Comparison of ENCODE assay signal across 30 cellular contexts in the genomic region with DNA sequence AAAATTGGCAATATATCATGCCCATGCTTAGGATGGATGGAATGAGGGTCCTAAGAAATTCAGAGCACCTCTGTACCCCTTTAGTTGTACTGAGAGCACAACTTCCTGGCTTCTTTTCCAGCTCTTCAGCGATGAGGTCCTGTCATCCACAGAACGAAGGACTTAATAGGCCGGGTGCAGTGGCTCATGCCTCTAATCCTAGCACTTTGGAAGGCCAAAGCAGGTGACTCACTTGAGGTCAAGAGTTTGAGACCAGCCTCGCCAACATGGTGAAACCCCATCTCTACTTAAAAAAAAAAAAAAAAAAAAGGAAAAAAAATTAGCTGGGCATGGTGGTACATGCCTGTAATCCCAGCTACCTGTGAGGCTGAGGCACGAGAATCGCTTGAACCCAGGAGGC.
"Had no signal": no experiment of that assay in that cellular context is flagged by ENCODE, and none has a peak within 500 bp of the region (broad histone marks: within the 10 kb centered on the region; RNA-seq: fewer than 3 reads in every experiment).

No MANE protein-coding gene starts in this region.

- H3K36me3 ChIP-seq: ascending aorta, breast epithelium, gastrocnemius medialis, heart left ventricle had no signal

- H3K4me1 Mint-ChIP-seq: activated CD4-positive, alpha-beta T cell treated with anti-CD3 and anti-CD28 coated beads, Interleukin-2, amount 10 ng/mL, durations not matched to agents 7 days and 5 days; activated naive CD4-positive, alpha-beta T cell treated with anti-CD3 and anti-CD28 coated beads, Interleukin-2, amount 10 ng/mL, durations not matched to agents 7 days and 5 days; activated naive CD8-positive, alpha-beta T cell treated with anti-CD3 and anti-CD28 coated beads, Interleukin-2, amount 10 ng/mL, durations not matched to agents 7 days and 5 days; central memory CD8-positive, alpha-beta T cell; endodermal cell; WTC11 had no signal

- DNase-seq: activated CD4-positive, alpha-beta memory T cell treated with anti-CD3 and anti-CD28 coated beads, Interleukin-2, amount 10 ng/mL, durations not matched to agents 7 days and 5 days; activated CD4-positive, alpha-beta T cell treated with anti-CD3 and anti-CD28 coated beads for 1 hour; activated CD4-positive, alpha-beta T cell treated with anti-CD3 and anti-CD28 coated beads for 4 hours; activated CD4-positive, alpha-beta T cell treated with anti-CD3 and anti-CD28 coated beads, Interleukin-2, amount 10 ng/mL, durations not matched to agents 7 days and 5 days; activated CD4-positive, alpha-beta T cell treated with anti-CD3 and anti-CD28 coated beads, Interleukin-2, amount 50 U/mL, for 4 hours; activated CD8-positive, alpha-beta memory T cell treated with anti-CD3 and anti-CD28 coated beads, Interleukin-2, amount 50 U/mL, for 48 hours; activated gamma-delta T cell; activated naive CD4-positive, alpha-beta T cell; activated naive CD4-positive, alpha-beta T cell treated with anti-CD3 and anti-CD28 coated beads, Interleukin-2, amount 10 ng/mL, durations not matched to agents 7 days and 5 days; activated naive CD8-positive, alpha-beta T cell treated with anti-CD3 and anti-CD28 coated beads, Interleukin-2, amount 10 ng/mL, durations not matched to agents 7 days and 5 days; activated T-cell treated with anti-CD3 and anti-CD28 coated beads for 4 hours; activated T-cell treated with anti-CD3 and anti-CD28 coated beads, Interleukin-2, amount 50 U/mL, for 24 hours; activated T-cell treated with anti-CD3 and anti-CD28 coated beads, Interleukin-2, amount 50 U/mL, for 72 hours; dorsolateral prefrontal cortex; effector memory CD4-positive, alpha-beta T cell; endodermal cell; gastrocnemius medialis; glutamatergic neuron; heart left ventricle; T-helper 2 cell had no signal

- H3K4me1 ChIP-seq: ascending aorta, foreskin keratinocyte, gastrocnemius medialis, heart left ventricle had no signal

- ATAC-seq: activated naive CD4-positive, alpha-beta T cell treated with anti-CD3 and anti-CD28 coated beads, Interleukin-2, amount 50 U/mL, for 72 hours; activated T-cell treated with anti-CD3 and anti-CD28 coated beads, Interleukin-2, amount 50 U/mL, for 72 hours; esophagus mucosa; foreskin keratinocyte; gastrocnemius medialis; heart left ventricle; WTC11 had no signal

- H3K4me3 ChIP-seq: ascending aorta, breast epithelium, coronary artery, dorsolateral prefrontal cortex, gastrocnemius medialis, heart left ventricle had no signal

- H3K36me3 Mint-ChIP-seq: activated naive CD4-positive, alpha-beta T cell treated with anti-CD3 and anti-CD28 coated beads, Interleukin-2, amount 10 ng/mL, durations not matched to agents 7 days and 5 days; activated naive CD8-positive, alpha-beta T cell treated with anti-CD3 and anti-CD28 coated beads, Interleukin-2, amount 10 ng/mL, durations not matched to agents 7 days and 5 days; brain; WTC11 had no signal

- H3K27ac ChIP-seq: ascending aorta, breast epithelium, coronary artery, dorsolateral prefrontal cortex, gastrocnemius medialis, heart left ventricle had no signal

- H3K27me3 ChIP-seq: ascending aorta, breast epithelium, dorsolateral prefrontal cortex, foreskin keratinocyte, gastrocnemius medialis, heart left ventricle had no signal

- H3K4me3 Mint-ChIP-seq: activated CD4-positive, alpha-beta memory T cell treated with anti-CD3 and anti-CD28 coated beads, Interleukin-2, amount 10 ng/mL, durations not matched to agents 7 days and 5 days; activated CD4-positive, alpha-beta T cell treated with anti-CD3 and anti-CD28 coated beads, Interleukin-2, amount 10 ng/mL, durations not matched to agents 7 days and 5 days; activated naive CD4-positive, alpha-beta T cell treated with anti-CD3 and anti-CD28 coated beads, Interleukin-2, amount 10 ng/mL, durations not matched to agents 7 days and 5 days; activated naive CD8-positive, alpha-beta T cell treated with anti-CD3 and anti-CD28 coated beads, Interleukin-2, amount 10 ng/mL, durations not matched to agents 7 days and 5 days; activated T-cell treated with anti-CD3 and anti-CD28 coated beads, Interleukin-2, amount 50 U/mL, for 24 hours; activated T-cell treated with anti-CD3 and anti-CD28 coated beads, Interleukin-2, amount 50 U/mL, for 72 hours; brain; central memory CD8-positive, alpha-beta T cell; dendritic cell treated with granulocyte-macrophage colony-stimulating factor and Interleukin-4, amounts not matched to agents 40 ng/mL and 50 ng/mL, for 4 days; endodermal cell; WTC11 had no signal

- H3K9me3 ChIP-seq: breast epithelium, gastrocnemius medialis had no signal

- H3K27ac Mint-ChIP-seq: activated CD4-positive, alpha-beta memory T cell treated with anti-CD3 and anti-CD28 coated beads, Interleukin-2, amount 10 ng/mL, durations not matched to agents 7 days and 5 days; activated CD4-positive, alpha-beta T cell treated with anti-CD3 and anti-CD28 coated beads, Interleukin-2, amount 10 ng/mL, durations not matched to agents 7 days and 5 days; activated naive CD4-positive, alpha-beta T cell treated with anti-CD3 and anti-CD28 coated beads, Interleukin-2, amount 10 ng/mL, durations not matched to agents 7 days and 5 days; activated naive CD4-positive, alpha-beta T cell treated with anti-CD3 and anti-CD28 coated beads, Interleukin-2, amount 50 U/mL, for 72 hours; activated naive CD8-positive, alpha-beta T cell treated with anti-CD3 and anti-CD28 coated beads, Interleukin-2, amount 10 ng/mL, durations not matched to agents 7 days and 5 days; activated T-cell treated with anti-CD3 and anti-CD28 coated beads, Interleukin-2, amount 50 U/mL, for 24 hours; activated T-cell treated with anti-CD3 and anti-CD28 coated beads, Interleukin-2, amount 50 U/mL, for 72 hours; brain; dendritic cell treated with granulocyte-macrophage colony-stimulating factor and Interleukin-4, amounts not matched to agents 40 ng/mL and 50 ng/mL, for 4 days; endodermal cell; WTC11 had no signal

- H3K9me3 Mint-ChIP-seq: activated naive CD8-positive, alpha-beta T cell treated with anti-CD3 and anti-CD28 coated beads, Interleukin-2, amount 10 ng/mL, durations not matched to agents 7 days and 5 days; activated T-cell treated with anti-CD3 and anti-CD28 coated beads, Interleukin-2, amount 50 U/mL, for 24 hours; central memory CD8-positive, alpha-beta T cell; dendritic cell treated with granulocyte-macrophage colony-stimulating factor and Interleukin-4, amounts not matched to agents 40 ng/mL and 50 ng/mL, for 4 days had no signal
